ENCODE assay signal across 1 cellular context in the genomic region with DNA sequence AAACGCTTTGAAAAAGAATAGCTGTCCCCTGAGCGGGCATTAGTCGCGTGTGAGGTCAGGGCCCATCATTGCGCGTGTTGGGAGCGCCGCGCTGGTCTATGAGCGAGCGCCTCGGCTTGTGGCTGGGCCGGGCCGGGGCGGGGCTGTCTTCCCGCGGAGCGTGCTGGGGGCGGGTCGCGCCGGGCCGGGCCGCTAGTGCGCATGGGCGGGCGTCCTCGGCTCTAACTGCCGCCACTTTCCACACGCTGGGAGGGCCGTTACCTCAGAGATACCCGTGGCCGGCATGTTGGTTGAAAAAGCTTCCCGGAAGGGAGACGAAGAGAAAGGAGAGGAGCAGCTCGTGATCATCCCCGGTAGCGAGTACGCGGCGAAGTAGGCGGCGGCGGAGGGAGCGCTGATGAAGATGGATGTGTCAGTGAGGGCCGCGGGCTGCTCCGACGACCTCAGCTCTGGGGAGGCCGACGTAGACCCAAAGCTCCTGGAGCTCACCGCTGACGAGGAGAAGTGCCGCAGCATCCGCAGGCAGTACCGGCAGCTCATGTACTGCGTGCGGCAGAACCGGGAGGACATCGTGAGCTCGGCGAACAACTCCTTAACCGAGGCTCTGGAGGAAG.
A peak's percentile ranks its signal among the peaks of the same experiment; 100 is the strongest.
TF ChIP-seq lines count a peak whose summit lies in the region.

TSS of gene EID3 (plus strand) at position 202 of the 614 bp plus-strand sequence. CDS start at position 398, 196 bp downstream.

TF ChIP-seq in IMR-90, 13 proteins besides CTCF, POLR2A, EP300 and RAD21:
- no peak for TF ChIP-seq MAFK (IDR thresholded peaks at IDR 0.05; ENCODE audit: low read depth, low read length)
- TF ChIP-seq SMC3 (IDR thresholded peaks at IDR 0.05; ENCODE audit: low read depth, low read length), result no peak
- no peak for TF ChIP-seq FOS (IDR thresholded peaks at IDR 0.05; ENCODE audit: low read depth, low read length)
- no peak for TF ChIP-seq RFX5 (IDR thresholded peaks at IDR 0.05; ENCODE audit: low read depth, low read length)
- TF ChIP-seq USF2 (IDR thresholded peaks at IDR 0.05; ENCODE audit: low read depth, low read length), result no peak
- no peak for TF ChIP-seq CEBPB (IDR thresholded peaks at IDR 0.05; ENCODE audit: low read depth, low read length)
- peak; percentile 92; the same call in 1 of the 2 replicates for TF ChIP-seq MAZ (IDR thresholded peaks at IDR 0.05; ENCODE audit: borderline replicate concordance, low read depth, low read length)
- TF ChIP-seq RCOR1 (IDR thresholded peaks at IDR 0.05; ENCODE audit: insufficient replicate concordance, low read length), result no peak
- TF ChIP-seq BHLHE40 (IDR thresholded peaks at IDR 0.05; ENCODE audit: low read depth, low read length), result peak; percentile 91
- peak; percentile 4; the same call in 1 of the 2 replicates for TF ChIP-seq CHD1 (IDR thresholded peaks at IDR 0.05; ENCODE audit: low read depth, low read length)
- peak; percentile 77 for TF ChIP-seq MXI1 (IDR thresholded peaks at IDR 0.05; ENCODE audit: borderline replicate concordance, low read depth, low read length)
- TF ChIP-seq, protein P1, sequence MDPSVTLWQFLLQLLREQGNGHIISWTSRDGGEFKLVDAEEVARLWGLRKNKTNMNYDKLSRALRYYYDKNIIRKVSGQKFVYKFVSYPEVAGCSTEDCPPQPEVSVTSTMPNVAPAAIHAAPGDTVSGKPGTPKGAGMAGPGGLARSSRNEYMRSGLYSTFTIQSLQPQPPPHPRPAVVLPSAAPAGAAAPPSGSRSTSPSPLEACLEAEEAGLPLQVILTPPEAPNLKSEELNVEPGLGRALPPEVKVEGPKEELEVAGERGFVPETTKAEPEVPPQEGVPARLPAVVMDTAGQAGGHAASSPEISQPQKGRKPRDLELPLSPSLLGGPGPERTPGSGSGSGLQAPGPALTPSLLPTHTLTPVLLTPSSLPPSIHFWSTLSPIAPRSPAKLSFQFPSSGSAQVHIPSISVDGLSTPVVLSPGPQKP (IDR thresholded peaks at IDR 0.05; ENCODE audit: borderline replicate concordance, low read depth, low read length), result no peak
- TF ChIP-seq NFE2L2 (IDR thresholded peaks at IDR 0.05; ENCODE audit: low read depth, low read length), result no peak
